Comparison of ENCODE assay signal across 34 cellular contexts in genomic region chr2:234716271-234716670, GRCh38.
"Had no signal": no experiment of that assay in that cellular context is flagged by ENCODE, and none has a peak within 500 bp of the region (broad histone marks: within the 10 kb centered on the region; RNA-seq: fewer than 3 reads in every experiment).

No MANE protein-coding gene starts in this region.

- DNase-seq: Kasumi-1, MG63, NCI-H1048, NCI-H1092 treated with DMSO at 0.1 percent for 48 hours, NCI-H1105 treated with DMSO at 0.1 percent for 48 hours, NCI-H1417, NCI-H1436, NCI-H146, NCI-H1694, NCI-H187, NCI-H1930, NCI-H2029 treated with DMSO at 0.1 percent for 48 hours, NCI-H2081 treated with DMSO at 0.1 percent for 48 hours, NCI-H2107, NCI-H2171, NCI-H2227 treated with DMSO at 0.1 percent for 48 hours, NCI-H446 treated with DMSO at 0.1 percent for 48 hours, NCI-H510A, NCI-H524, NCI-H526, NCI-H69, NCI-H748 treated with DMSO at 0.1 percent for 48 hours, NCI-H82, PC-9, SHP77, SIG-M5, SJCRH30, T-cell had no signal

- H3K27me3 ChIP-seq: MG63, SJCRH30 had no signal

- H3K36me3 ChIP-seq: MG63, SJCRH30 had no signal

- H3K4me1 ChIP-seq: SJCRH30 had no signal

- ATAC-seq: Panc1, Right ventricle myocardium inferior, SK-N-SH treated with all-trans-retinoic acid at 6 μM for 48 hours, T-cell had no signal

- FAIRE-seq: RCC 7860 had no signal

- H3K4me3 ChIP-seq: MG63, PC-9, SJCRH30, SK-N-MC had no signal

- H3K4me2 ChIP-seq: PC-9 had no signal

- H3K27ac ChIP-seq: PC-9, RWPE1, SJCRH30, SK-N-MC had no signal

- H2AFZ ChIP-seq: PC-9 had no signal

- H3K9me3 ChIP-seq: MG63, SJCRH30 had no signal
